8 cellular contexts compared by ENCODE assay signal in genomic region chr4:177250056-177250696, GRCh38. TPM values are rescaled to one million over a fixed set of nuclear protein-coding genes. Genes with fewer than 3 reads are reported as not detected.
DNase-seq lines count a peak whose midpoint lies in the region; ATAC-seq and TF ChIP-seq lines count a peak whose summit lies in the region.

No MANE protein-coding gene starts in this region.

- CTCF ChIA-PET in T-cell (lab: Charles Lee) = interaction anchor here (0.5 to 3.6 kb wide), 27 partner anchors 9 to 1671 kb away, joined by 3 to 61 read pairs (median 4); partner anchors contain the start of gene NEIL3 (in 1 of the 2)

- intact Hi-C loops in adrenal gland (cut with DNase I) (loop anchor here in 1 of 2 donors (5.0 kb wide), 1 partner anchor 87 kb away; no protein-coding TSS in a partner anchor), sciatic nerve (cut with DNase I) (no loop called here)

- TF ChIP-seq CTCF in adrenal gland (IDR thresholded peaks at IDR 0.05) (peak; percentile 75 to 93 (median 91)), right atrium auricular region (IDR thresholded peaks at IDR 0.05) (peak; percentile 79 to 93)

- peaks cover 3 to 9% of the 10 kb centered on the region in 2 donors for H3K27me3 Mint-ChIP-seq in T-cell

- peak; percentile 70 to 91 (median 82) for ATAC-seq in T-cell (replicated peaks in 1 of 4)
- peak; percentile 71 for ATAC-seq in sciatic nerve

- no peaks in the 10 kb centered on the region for H3K36me3 ChIP-seq in adrenal gland (replicated peaks in 1 of 2)
- H3K36me3 ChIP-seq in right atrium auricular region = no peaks in the 10 kb centered on the region

- H3K4me1 Mint-ChIP-seq in T-cell = peaks cover 12 to 15% (median 12%) of the 10 kb centered on the region in 3 donors

- 9 to 13% (median 11%) methylated on average over 15 of the region's 15 CpGs for WGBS in adrenal gland, 4 donors

- H3K4me3 Mint-ChIP-seq in T-cell = no peak overlapping the region

- no peaks in the 10 kb centered on the region for H3K9me3 Mint-ChIP-seq in T-cell

- no peak overlapping the region for H3K27ac Mint-ChIP-seq in T-cell

- H3K4me1 ChIP-seq in adrenal gland (replicated peaks in 1 of 2) = no peaks in the 10 kb centered on the region
- peaks cover 0 to 5% of the 10 kb centered on the region in 2 donors for H3K4me1 ChIP-seq in right atrium auricular region

- no peak for TF ChIP-seq POLR2A in adrenal gland (IDR thresholded peaks at IDR 0.05)

- H3K4me3 ChIP-seq in adrenal gland (no peak overlapping the region), right atrium auricular region (no peak overlapping the region)

- DNase-seq in GM03348 (ENCODE audit: low spot score) = peak; percentile 81
- peak; percentile 27 for DNase-seq in H4 (ENCODE audit: low spot score)
- peak; percentile 69 to 85 for DNase-seq in Kasumi-1 (lab: John Stamatoyannopoulos, UW)
- DNase-seq in T-cell = peak; percentile 18 to 72 (median 54)
- peak; percentile 50 to 87 (median 72) for DNase-seq in adrenal gland
- DNase-seq in right atrium auricular region (ENCODE audit: low spot score) = peak; percentile 72
- peak; percentile 72 for DNase-seq in sciatic nerve (ENCODE audit: low spot score)
- DNase-seq in amniotic stem cell (lab: John Stamatoyannopoulos, UW) = no peak

- no peaks in the 10 kb centered on the region for H3K27me3 ChIP-seq in adrenal gland
- no peaks in the 10 kb centered on the region for H3K27me3 ChIP-seq in right atrium auricular region

- H3K9me3 ChIP-seq in adrenal gland (replicated peaks in 1 of 3) (no peaks in the 10 kb centered on the region), right atrium auricular region (no peaks in the 10 kb centered on the region)

- POLR2A ChIA-PET in T-cell (lab: Charles Lee) = interaction anchor here in 1 of 2 donors (0.6 kb wide), 1 partner anchor 59 kb away, joined by 3 read pairs; the partner anchor contains the start of gene NEIL3

- no peaks in the 10 kb centered on the region for H3K36me3 Mint-ChIP-seq in T-cell

- no peak overlapping the region for H3K27ac ChIP-seq in adrenal gland
- no peak overlapping the region for H3K27ac ChIP-seq in right atrium auricular region

RNA-seq across cellular contexts. Expression of gene NEIL3, which starts 59.5 kb away (rescaled TPM):
- 21.1 and 23.8 TPM in 2 replicates for total RNA-seq in H4 (2014; rRNA removed; shearing (Covaris generic))
- total RNA-seq in T-cell (under 1 TPM; 0.25 to 0.90 (median 0.44) TPM), adrenal gland (under 1 TPM in 5 of 8 donors, not detected in 3; 0.18 to 0.40 (median 0.28) TPM), right atrium auricular region (under 1 TPM in 1 of 2 donors, not detected in 1; 0.52 TPM), sciatic nerve (0.67 TPM)
- under 1 TPM in 2 of 3 donors, not detected in 1; 0.03 to 0.22 TPM for polyA plus RNA-seq in adrenal gland

Comparison
In these comparisons a context has a peak if more than half of its experiments do, and no peak if none do; other contexts are left out.
1. RNA of gene NEIL3, which starts 59.5 kb away (total RNA-seq): 21.1 to 23.8 TPM in H4; 0.67 TPM in sciatic nerve (single experiment), 0.52 TPM in right atrium auricular region, 0.25 to 0.90 TPM in T-cell and 0.18 to 0.40 TPM in adrenal gland; every median in the first group is over 10 times any median in the second.